ENCODE assay signal across 1 cellular context in the genomic region with DNA sequence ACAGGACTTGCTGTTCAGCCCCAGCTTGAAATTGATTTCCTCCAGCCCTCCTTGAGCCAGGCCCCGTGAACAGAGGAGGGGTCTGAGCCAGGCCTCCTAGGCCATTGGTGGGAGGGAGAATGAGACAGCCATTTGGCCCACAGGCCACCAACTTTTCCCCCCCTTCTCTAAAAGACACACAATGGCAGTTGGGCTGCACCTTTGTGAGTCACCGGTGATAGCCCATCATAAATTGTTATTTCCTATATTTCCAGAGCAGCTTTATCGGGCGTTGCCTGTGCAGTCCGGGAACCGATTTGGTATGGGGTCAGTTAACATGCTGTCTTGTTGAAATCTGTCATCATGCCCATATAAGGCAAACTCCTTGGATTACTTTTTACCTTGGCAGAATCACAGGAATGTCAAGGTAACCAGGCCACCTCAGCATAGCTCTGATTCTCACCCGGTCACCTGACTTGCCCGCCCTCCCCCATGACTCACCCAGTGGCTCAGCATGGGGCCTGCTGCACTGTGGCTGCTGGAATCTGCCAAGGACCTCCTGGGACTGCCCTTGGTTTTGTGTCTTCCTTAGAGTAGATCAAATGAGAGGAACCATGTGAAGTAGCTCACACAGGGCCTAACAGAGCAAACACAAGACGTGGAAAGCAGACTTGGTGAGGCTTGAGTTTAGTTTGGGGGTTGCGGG.
A peak's percentile ranks its signal among the peaks of the same experiment; 100 is the strongest.
TF ChIP-seq lines count a peak whose summit lies in the region.

No MANE protein-coding gene starts in this region.

TF ChIP-seq in K562, 482 proteins besides CTCF, POLR2A, EP300 and RAD21 (continued from another document and continues in another):
- TF ChIP-seq, protein P1, sequence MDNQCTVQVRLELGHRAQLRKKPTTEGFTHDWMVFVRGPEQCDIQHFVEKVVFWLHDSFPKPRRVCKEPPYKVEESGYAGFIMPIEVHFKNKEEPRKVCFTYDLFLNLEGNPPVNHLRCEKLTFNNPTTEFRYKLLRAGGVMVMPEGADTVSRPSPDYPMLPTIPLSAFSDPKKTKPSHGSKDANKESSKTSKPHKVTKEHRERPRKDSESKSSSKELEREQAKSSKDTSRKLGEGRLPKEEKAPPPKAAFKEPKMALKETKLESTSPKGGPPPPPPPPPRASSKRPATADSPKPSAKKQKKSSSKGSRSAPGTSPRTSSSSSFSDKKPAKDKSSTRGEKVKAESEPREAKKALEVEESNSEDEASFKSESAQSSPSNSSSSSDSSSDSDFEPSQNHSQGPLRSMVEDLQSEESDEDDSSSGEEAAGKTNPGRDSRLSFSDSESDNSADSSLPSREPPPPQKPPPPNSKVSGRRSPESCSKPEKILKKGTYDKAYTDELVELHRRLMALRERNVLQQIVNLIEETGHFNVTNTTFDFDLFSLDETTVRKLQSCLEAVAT (IDR thresholded peaks at IDR 0.05): no peak
- TF ChIP-seq TBL1XR1 (IDR thresholded peaks at IDR 0.05; ENCODE audit: low read length in 2 of 2) (peak; percentile 20 to 24; a peak in 1 of 4 replicates), SMARCE1 (IDR thresholded peaks at IDR 0.05) (peak; percentile 86), MYBL2 (IDR thresholded peaks at IDR 0.05; ENCODE audit: low read depth) (no peak), MYBL2 (CRISPR knock-in tag; IDR thresholded peaks at IDR 0.05; ENCODE audit: borderline replicate concordance) (no peak), ZNF41 (CRISPR knock-in tag; conservative IDR thresholded peaks at IDR 0.05) (no peak), TEAD1 (CRISPR knock-in tag; IDR thresholded peaks at IDR 0.05) (peak; percentile 14 to 87; a peak in 2 of 4 replicates), SMARCC2 (IDR thresholded peaks at IDR 0.05; ENCODE audit: low read depth) (peak; percentile 51; the same call in 1 of the 2 replicates), ETV5 (CRISPR knock-in tag; IDR thresholded peaks at IDR 0.05; ENCODE audit: low read depth) (0 out of 2 replicates have a peak, but pooled peaks have one; percentile 25), ZNF165 (CRISPR knock-in tag; IDR thresholded peaks at IDR 0.05; ENCODE audit: borderline replicate concordance) (no peak), PYGO2 (tag; IDR thresholded peaks at IDR 0.05) (no peak), MAFG (tag; conservative IDR thresholded peaks at IDR 0.05) (no peak), LEF1 (IDR thresholded peaks at IDR 0.05) (no peak), KAT8 (IDR thresholded peaks at IDR 0.05; ENCODE audit: low read depth) (no peak), XRCC5 (IDR thresholded peaks at IDR 0.05; ENCODE audit: low read depth, low read length) (peak; percentile 55), MYNN (IDR thresholded peaks at IDR 0.05) (peak; percentile 40; the same call in 1 of the 2 replicates), MYNN (CRISPR knock-in tag; IDR thresholded peaks at IDR 0.05) (no peak), BCOR (IDR thresholded peaks at IDR 0.05) (no peak), CBFA2T3 (IDR thresholded peaks at IDR 0.05) (peak; percentile 70), CREM (IDR thresholded peaks at IDR 0.05; ENCODE audit: low read depth) (peak; percentile 21; the same call in 1 of the 2 replicates), RBM15 (IDR thresholded peaks at IDR 0.05; ENCODE audit: insufficient read depth, low read length) (no peak), SREBF1 (IDR thresholded peaks at IDR 0.05; ENCODE audit: borderline replicate concordance, low read depth, low read length) (no peak), DMBX1 (CRISPR knock-in tag; IDR thresholded peaks at IDR 0.05; ENCODE audit: borderline replicate concordance) (peak; percentile 29; the same call in 1 of the 2 replicates), SLC30A9 (CRISPR knock-in tag; IDR thresholded peaks at IDR 0.05) (no peak), NR2F6 (CRISPR knock-in tag; IDR thresholded peaks at IDR 0.05) (no peak), ZFP30 (CRISPR knock-in tag; IDR thresholded peaks at IDR 0.05; ENCODE audit: borderline replicate concordance) (no peak), POLR3G (IDR thresholded peaks at IDR 0.05; ENCODE audit: extremely low read depth, insufficient read length, insufficient replicate concordance) (no peak), EWSR1 (IDR thresholded peaks at IDR 0.05; ENCODE audit: borderline replicate concordance, low read depth, partially characterized antibody) (no peak), IRF2 (CRISPR knock-in tag; IDR thresholded peaks at IDR 0.05) (no peak), ZFX (CRISPR knock-in tag; IDR thresholded peaks at IDR 0.05) (peak; percentile 56), TEAD4 (IDR thresholded peaks at IDR 0.05; ENCODE audit: low read length) (peak; percentile 64), TEAD4 (CRISPR knock-in tag; IDR thresholded peaks at IDR 0.05; ENCODE audit: borderline replicate concordance) (no peak), ARID1B (IDR thresholded peaks at IDR 0.05) (peak; percentile 80), KDM1A (IDR thresholded peaks at IDR 0.05) (peak; percentile 93 to 94), ZNF778 (CRISPR knock-in tag; IDR thresholded peaks at IDR 0.05) (no peak), ZNF224 (CRISPR knock-in tag; IDR thresholded peaks at IDR 0.05) (no peak), SMC3 (conservative IDR thresholded peaks at IDR 0.05; ENCODE audit: insufficient read depth, low read depth, low read length) (no peak), RFX5 (IDR thresholded peaks at IDR 0.05; ENCODE audit: low read depth, low read length) (no peak), MTA3 (IDR thresholded peaks at IDR 0.05; ENCODE audit: borderline replicate concordance) (no peak)
- TF ChIP-seq, protein P2, sequence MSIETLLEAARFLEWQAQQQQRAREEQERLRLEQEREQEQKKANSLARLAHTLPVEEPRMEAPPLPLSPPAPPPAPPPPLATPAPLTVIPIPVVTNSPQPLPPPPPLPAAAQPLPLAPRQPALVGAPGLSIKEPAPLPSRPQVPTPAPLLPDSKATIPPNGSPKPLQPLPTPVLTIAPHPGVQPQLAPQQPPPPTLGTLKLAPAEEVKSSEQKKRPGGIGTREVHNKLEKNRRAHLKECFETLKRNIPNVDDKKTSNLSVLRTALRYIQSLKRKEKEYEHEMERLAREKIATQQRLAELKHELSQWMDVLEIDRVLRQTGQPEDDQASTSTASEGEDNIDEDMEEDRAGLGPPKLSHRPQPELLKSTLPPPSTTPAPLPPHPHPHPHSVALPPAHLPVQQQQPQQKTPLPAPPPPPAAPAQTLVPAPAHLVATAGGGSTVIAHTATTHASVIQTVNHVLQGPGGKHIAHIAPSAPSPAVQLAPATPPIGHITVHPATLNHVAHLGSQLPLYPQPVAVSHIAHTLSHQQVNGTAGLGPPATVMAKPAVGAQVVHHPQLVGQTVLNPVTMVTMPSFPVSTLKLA (conservative IDR thresholded peaks at IDR 0.05): peak in 1 of 2 experiments; percentile 61; a peak in 2 of 4 replicates
- TF ChIP-seq, protein P3, sequence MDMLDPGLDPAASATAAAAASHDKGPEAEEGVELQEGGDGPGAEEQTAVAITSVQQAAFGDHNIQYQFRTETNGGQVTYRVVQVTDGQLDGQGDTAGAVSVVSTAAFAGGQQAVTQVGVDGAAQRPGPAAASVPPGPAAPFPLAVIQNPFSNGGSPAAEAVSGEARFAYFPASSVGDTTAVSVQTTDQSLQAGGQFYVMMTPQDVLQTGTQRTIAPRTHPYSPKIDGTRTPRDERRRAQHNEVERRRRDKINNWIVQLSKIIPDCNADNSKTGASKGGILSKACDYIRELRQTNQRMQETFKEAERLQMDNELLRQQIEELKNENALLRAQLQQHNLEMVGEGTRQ (CRISPR knock-in tag; IDR thresholded peaks at IDR 0.05): peak; percentile 81
- TF ChIP-seq, protein P4, sequence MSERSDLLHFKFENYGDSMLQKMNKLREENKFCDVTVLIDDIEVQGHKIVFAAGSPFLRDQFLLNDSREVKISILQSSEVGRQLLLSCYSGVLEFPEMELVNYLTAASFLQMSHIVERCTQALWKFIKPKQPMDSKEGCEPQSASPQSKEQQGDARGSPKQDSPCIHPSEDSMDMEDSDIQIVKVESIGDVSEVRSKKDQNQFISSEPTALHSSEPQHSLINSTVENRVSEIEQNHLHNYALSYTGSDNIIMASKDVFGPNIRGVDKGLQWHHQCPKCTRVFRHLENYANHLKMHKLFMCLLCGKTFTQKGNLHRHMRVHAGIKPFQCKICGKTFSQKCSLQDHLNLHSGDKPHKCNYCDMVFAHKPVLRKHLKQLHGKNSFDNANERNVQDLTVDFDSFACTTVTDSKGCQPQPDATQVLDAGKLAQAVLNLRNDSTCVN (CRISPR knock-in tag; IDR thresholded peaks at IDR 0.05): no peak
- TF ChIP-seq, protein P5, sequence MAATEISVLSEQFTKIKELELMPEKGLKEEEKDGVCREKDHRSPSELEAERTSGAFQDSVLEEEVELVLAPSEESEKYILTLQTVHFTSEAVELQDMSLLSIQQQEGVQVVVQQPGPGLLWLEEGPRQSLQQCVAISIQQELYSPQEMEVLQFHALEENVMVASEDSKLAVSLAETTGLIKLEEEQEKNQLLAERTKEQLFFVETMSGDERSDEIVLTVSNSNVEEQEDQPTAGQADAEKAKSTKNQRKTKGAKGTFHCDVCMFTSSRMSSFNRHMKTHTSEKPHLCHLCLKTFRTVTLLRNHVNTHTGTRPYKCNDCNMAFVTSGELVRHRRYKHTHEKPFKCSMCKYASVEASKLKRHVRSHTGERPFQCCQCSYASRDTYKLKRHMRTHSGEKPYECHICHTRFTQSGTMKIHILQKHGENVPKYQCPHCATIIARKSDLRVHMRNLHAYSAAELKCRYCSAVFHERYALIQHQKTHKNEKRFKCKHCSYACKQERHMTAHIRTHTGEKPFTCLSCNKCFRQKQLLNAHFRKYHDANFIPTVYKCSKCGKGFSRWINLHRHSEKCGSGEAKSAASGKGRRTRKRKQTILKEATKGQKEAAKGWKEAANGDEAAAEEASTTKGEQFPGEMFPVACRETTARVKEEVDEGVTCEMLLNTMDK (IDR thresholded peaks at IDR 0.05; ENCODE audit: borderline replicate concordance, insufficient read depth, low read depth, low read length, poor library complexity, severe bottlenecking): no peak
- TF ChIP-seq, protein P6, sequence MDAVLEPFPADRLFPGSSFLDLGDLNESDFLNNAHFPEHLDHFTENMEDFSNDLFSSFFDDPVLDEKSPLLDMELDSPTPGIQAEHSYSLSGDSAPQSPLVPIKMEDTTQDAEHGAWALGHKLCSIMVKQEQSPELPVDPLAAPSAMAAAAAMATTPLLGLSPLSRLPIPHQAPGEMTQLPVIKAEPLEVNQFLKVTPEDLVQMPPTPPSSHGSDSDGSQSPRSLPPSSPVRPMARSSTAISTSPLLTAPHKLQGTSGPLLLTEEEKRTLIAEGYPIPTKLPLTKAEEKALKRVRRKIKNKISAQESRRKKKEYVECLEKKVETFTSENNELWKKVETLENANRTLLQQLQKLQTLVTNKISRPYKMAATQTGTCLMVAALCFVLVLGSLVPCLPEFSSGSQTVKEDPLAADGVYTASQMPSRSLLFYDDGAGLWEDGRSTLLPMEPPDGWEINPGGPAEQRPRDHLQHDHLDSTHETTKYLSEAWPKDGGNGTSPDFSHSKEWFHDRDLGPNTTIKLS (IDR thresholded peaks at IDR 0.05; ENCODE audit: borderline replicate concordance, low read depth): no peak
- TF ChIP-seq, protein P7, sequence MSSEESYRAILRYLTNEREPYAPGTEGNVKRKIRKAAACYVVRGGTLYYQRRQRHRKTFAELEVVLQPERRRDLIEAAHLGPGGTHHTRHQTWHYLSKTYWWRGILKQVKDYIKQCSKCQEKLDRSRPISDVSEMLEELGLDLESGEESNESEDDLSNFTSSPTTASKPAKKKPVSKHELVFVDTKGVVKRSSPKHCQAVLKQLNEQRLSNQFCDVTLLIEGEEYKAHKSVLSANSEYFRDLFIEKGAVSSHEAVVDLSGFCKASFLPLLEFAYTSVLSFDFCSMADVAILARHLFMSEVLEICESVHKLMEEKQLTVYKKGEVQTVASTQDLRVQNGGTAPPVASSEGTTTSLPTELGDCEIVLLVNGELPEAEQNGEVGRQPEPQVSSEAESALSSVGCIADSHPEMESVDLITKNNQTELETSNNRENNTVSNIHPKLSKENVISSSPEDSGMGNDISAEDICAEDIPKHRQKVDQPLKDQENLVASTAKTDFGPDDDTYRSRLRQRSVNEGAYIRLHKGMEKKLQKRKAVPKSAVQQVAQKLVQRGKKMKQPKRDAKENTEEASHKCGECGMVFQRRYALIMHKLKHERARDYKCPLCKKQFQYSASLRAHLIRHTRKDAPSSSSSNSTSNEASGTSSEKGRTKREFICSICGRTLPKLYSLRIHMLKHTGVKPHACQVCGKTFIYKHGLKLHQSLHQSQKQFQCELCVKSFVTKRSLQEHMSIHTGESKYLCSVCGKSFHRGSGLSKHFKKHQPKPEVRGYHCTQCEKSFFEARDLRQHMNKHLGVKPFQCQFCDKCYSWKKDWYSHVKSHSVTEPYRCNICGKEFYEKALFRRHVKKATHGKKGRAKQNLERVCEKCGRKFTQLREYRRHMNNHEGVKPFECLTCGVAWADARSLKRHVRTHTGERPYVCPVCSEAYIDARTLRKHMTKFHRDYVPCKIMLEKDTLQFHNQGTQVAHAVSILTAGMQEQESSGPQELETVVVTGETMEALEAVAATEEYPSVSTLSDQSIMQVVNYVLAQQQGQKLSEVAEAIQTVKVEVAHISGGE (CRISPR knock-in tag; IDR thresholded peaks at IDR 0.05): no peak
- TF ChIP-seq, protein P8, sequence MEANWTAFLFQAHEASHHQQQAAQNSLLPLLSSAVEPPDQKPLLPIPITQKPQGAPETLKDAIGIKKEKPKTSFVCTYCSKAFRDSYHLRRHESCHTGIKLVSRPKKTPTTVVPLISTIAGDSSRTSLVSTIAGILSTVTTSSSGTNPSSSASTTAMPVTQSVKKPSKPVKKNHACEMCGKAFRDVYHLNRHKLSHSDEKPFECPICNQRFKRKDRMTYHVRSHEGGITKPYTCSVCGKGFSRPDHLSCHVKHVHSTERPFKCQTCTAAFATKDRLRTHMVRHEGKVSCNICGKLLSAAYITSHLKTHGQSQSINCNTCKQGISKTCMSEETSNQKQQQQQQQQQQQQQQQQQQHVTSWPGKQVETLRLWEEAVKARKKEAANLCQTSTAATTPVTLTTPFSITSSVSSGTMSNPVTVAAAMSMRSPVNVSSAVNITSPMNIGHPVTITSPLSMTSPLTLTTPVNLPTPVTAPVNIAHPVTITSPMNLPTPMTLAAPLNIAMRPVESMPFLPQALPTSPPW (CRISPR knock-in tag; IDR thresholded peaks at IDR 0.05): peak; percentile 69
- TF ChIP-seq, protein P9, sequence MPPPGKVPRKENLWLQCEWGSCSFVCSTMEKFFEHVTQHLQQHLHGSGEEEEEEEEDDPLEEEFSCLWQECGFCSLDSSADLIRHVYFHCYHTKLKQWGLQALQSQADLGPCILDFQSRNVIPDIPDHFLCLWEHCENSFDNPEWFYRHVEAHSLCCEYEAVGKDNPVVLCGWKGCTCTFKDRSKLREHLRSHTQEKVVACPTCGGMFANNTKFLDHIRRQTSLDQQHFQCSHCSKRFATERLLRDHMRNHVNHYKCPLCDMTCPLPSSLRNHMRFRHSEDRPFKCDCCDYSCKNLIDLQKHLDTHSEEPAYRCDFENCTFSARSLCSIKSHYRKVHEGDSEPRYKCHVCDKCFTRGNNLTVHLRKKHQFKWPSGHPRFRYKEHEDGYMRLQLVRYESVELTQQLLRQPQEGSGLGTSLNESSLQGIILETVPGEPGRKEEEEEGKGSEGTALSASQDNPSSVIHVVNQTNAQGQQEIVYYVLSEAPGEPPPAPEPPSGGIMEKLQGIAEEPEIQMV (tag; conservative IDR thresholded peaks at IDR 0.05; ENCODE audit: low read depth): 0 out of 2 replicates have a peak, but pooled peaks have one; percentile 28
- TF ChIP-seq, protein P10, sequence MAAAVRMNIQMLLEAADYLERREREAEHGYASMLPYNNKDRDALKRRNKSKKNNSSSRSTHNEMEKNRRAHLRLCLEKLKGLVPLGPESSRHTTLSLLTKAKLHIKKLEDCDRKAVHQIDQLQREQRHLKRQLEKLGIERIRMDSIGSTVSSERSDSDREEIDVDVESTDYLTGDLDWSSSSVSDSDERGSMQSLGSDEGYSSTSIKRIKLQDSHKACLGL (CRISPR knock-in tag; IDR thresholded peaks at IDR 0.05; ENCODE audit: borderline replicate concordance, poor library complexity, severe bottlenecking): no peak
